17 cellular contexts compared by ENCODE assay signal in genomic region chr20:46023148-46023484, GRCh38. TPM values are rescaled to one million over a fixed set of nuclear protein-coding genes. Genes with fewer than 3 reads are reported as not detected.
DNase-seq lines count a peak whose midpoint lies in the region; ATAC-seq and TF ChIP-seq lines count a peak whose summit lies in the region.
"Had no signal": no experiment of that assay in that cellular context is flagged by ENCODE, and none has a peak within 500 bp of the region (broad histone marks: within the 10 kb centered on the region; RNA-seq: fewer than 3 reads in every experiment).

No MANE protein-coding gene starts in this region.

- H3K9me3 ChIP-seq in PC-9 (ENCODE audit: insufficient read depth, low read depth), result no peaks in the 10 kb centered on the region
- H3K9me3 ChIP-seq: ascending aorta, gastrocnemius medialis, SJSA1 had no signal

- H3K27ac ChIP-seq in PC-9, result no peak overlapping the region
- H3K27ac ChIP-seq: ascending aorta, coronary artery, epithelial cell of prostate, gastrocnemius medialis, SJSA1 had no signal

- H4K20me1 ChIP-seq in PC-9 (ENCODE audit: insufficient read depth), result peaks cover 24% of the 10 kb centered on the region

- peaks cover 17% of the 10 kb centered on the region for H3K4me1 Mint-ChIP-seq in activated naive CD8-positive, alpha-beta T cell (ENCODE audit: low read depth)
- peaks cover 10% of the 10 kb centered on the region for H3K4me1 Mint-ChIP-seq in activated naive CD8-positive, alpha-beta T cell treated with anti-CD3 and anti-CD28 coated beads for 36 hours
- H3K4me1 Mint-ChIP-seq in endothelial cell (ENCODE audit: unreplicated experiment), result peaks cover 9% of the 10 kb centered on the region
- peaks cover 6% of the 10 kb centered on the region for H3K4me1 Mint-ChIP-seq in type B pancreatic cell (ENCODE audit: unreplicated experiment)

- no peaks in the 10 kb centered on the region for H3K4me1 ChIP-seq in PC-9 (replicated peaks; ENCODE audit: insufficient read depth)
- H3K4me1 ChIP-seq: SJSA1 had no signal

- H3K27me3 ChIP-seq in PC-9 (ENCODE audit: insufficient read depth, low read depth), result no peaks in the 10 kb centered on the region

- intact Hi-C loops in PC-9 (cut with micrococcal nuclease; ENCODE audit: unreplicated experiment), result loop anchor here (1.0 to 5.0 kb wide), 3 partner anchors 64 to 415 kb away; partner anchors contain the start of gene NCOA5

- no peaks in the 10 kb centered on the region for H3K79me2 ChIP-seq in PC-9 (ENCODE audit: low read depth)

- H3K36me3 ChIP-seq in PC-9 (ENCODE audit: low read depth), result no peaks in the 10 kb centered on the region
- H3K36me3 ChIP-seq: ascending aorta, gastrocnemius medialis, SJSA1 had no signal

- H3K4me3 Mint-ChIP-seq in activated naive CD8-positive, alpha-beta T cell, result peak overlapping the region; percentile 27
- H3K4me3 Mint-ChIP-seq in activated naive CD8-positive, alpha-beta T cell treated with anti-CD3 and anti-CD28 coated beads for 36 hours, result no peak overlapping the region
- peak overlapping the region; percentile 8 for H3K4me3 Mint-ChIP-seq in endothelial cell (ENCODE audit: unreplicated experiment)
- peak overlapping the region; percentile 70 for H3K4me3 Mint-ChIP-seq in type B pancreatic cell

- DNase-seq in activated naive CD8-positive, alpha-beta T cell treated with anti-CD3 and anti-CD28 coated beads for 36 hours, result no peak
- DNase-seq in PC-9 (no peak), endothelial cell (ENCODE audit: low spot score) (no peak), type B pancreatic cell (ENCODE audit: extremely low spot score, unreplicated experiment) (no peak), foreskin melanocyte (no peak), dedifferentiated amniotic fluid mesenchymal stem cell (ENCODE audit: extremely low spot score) (no peak)
- DNase-seq: gastrocnemius medialis, NCI-H2029 had no signal

- no peak overlapping the region for H2AFZ ChIP-seq in PC-9

- CTCF ChIA-PET in PC-9 (lab: Charles Lee), result interaction anchor here (0.6 to 1.2 kb wide), 9 partner anchors 8 to 1471 kb away, joined by 3 to 12 read pairs (median 7); no protein-coding TSS in a partner anchor

- peaks cover 48% of the 10 kb centered on the region for H3K27me3 Mint-ChIP-seq in activated naive CD8-positive, alpha-beta T cell
- peaks cover 67% of the 10 kb centered on the region for H3K27me3 Mint-ChIP-seq in activated naive CD8-positive, alpha-beta T cell treated with anti-CD3 and anti-CD28 coated beads for 36 hours
- H3K27me3 Mint-ChIP-seq in endothelial cell (ENCODE audit: unreplicated experiment) (peaks cover 17% of the 10 kb centered on the region), type B pancreatic cell (peaks cover 78% of the 10 kb centered on the region)

- no peak for ATAC-seq in HG03457 (IDR thresholded peaks at IDR 0.05; ENCODE audit: unreplicated experiment)

- BruUV-seq in PC-9 (replicated peaks; lab: Mats Ljungman, UMichigan), result no TSS peak

- H3K9me2 ChIP-seq in PC-9 (ENCODE audit: insufficient read depth), result no peaks in the 10 kb centered on the region

- H3K9me3 Mint-ChIP-seq in activated naive CD8-positive, alpha-beta T cell (ENCODE audit: low read depth), result no peaks in the 10 kb centered on the region
- H3K9me3 Mint-ChIP-seq in activated naive CD8-positive, alpha-beta T cell treated with anti-CD3 and anti-CD28 coated beads for 36 hours, result no peaks in the 10 kb centered on the region
- H3K9me3 Mint-ChIP-seq in endothelial cell (ENCODE audit: unreplicated experiment) (no peaks in the 10 kb centered on the region), type B pancreatic cell (no peaks in the 10 kb centered on the region)
- H3K9me3 Mint-ChIP-seq: activated CD4-positive, alpha-beta memory T cell treated with anti-CD3 and anti-CD28 coated beads for 36 hours; stimulated activated naive CD8-positive, alpha-beta T cell treated with anti-CD3 and anti-CD28 coated beads, Interleukin-15, amount 100 ng/mL, for 72 hours had no signal

- TF ChIP-seq CTCF in PC-9 (conservative IDR thresholded peaks at IDR 0.05) (no peak; the same call in 1 of the 2 replicates), endothelial cell (IDR thresholded peaks at IDR 0.05; ENCODE audit: unreplicated experiment) (no peak), type B pancreatic cell (conservative IDR thresholded peaks at IDR 0.05) (peak; percentile 3)

- POLR2A ChIA-PET in PC-9 (lab: Charles Lee; ENCODE audit: unreplicated experiment), result no interaction called here

- H3K36me3 Mint-ChIP-seq in activated naive CD8-positive, alpha-beta T cell, result no peaks in the 10 kb centered on the region
- no peaks in the 10 kb centered on the region for H3K36me3 Mint-ChIP-seq in activated naive CD8-positive, alpha-beta T cell treated with anti-CD3 and anti-CD28 coated beads for 36 hours
- H3K36me3 Mint-ChIP-seq in endothelial cell (ENCODE audit: low read depth, unreplicated experiment) (no peaks in the 10 kb centered on the region), type B pancreatic cell (no peaks in the 10 kb centered on the region)
- H3K36me3 Mint-ChIP-seq: activated CD4-positive, alpha-beta memory T cell treated with anti-CD3 and anti-CD28 coated beads for 36 hours had no signal

- no peaks in the 10 kb centered on the region; the same call in 1 of the 2 replicates for H3F3A ChIP-seq in PC-9 (ENCODE audit: insufficient read depth, low read depth)

- H3K4me3 ChIP-seq in PC-9, result peak overlapping the region; percentile 60; the same call in 1 of the 2 replicates
- H3K4me3 ChIP-seq: SJSA1 had no signal

- peak overlapping the region; percentile 80; the same call in 1 of the 2 replicates for H3K4me2 ChIP-seq in PC-9

- H3K27ac Mint-ChIP-seq in activated naive CD8-positive, alpha-beta T cell, result no peak overlapping the region
- no peak overlapping the region for H3K27ac Mint-ChIP-seq in activated naive CD8-positive, alpha-beta T cell treated with anti-CD3 and anti-CD28 coated beads for 36 hours
- H3K27ac Mint-ChIP-seq in endothelial cell (ENCODE audit: unreplicated experiment) (no peak overlapping the region), type B pancreatic cell (no peak overlapping the region)
- H3K27ac Mint-ChIP-seq: activated CD4-positive, alpha-beta memory T cell treated with anti-CD3 and anti-CD28 coated beads for 36 hours; stimulated activated naive CD8-positive, alpha-beta T cell treated with anti-CD3 and anti-CD28 coated beads, Interleukin-15, amount 100 ng/mL, for 72 hours had no signal

RNA-seq across cellular contexts. Expression of gene SLC12A5, which starts 5.9 kb away (rescaled TPM):
- total RNA-seq in activated naive CD8-positive, alpha-beta T cell treated with anti-CD3 and anti-CD28 coated beads for 36 hours, result under 1 TPM; 0.26 to 0.52 TPM
- total RNA-seq in PC-9 (2021) (6.0 and 8.7 TPM in 2 replicates), endothelial cell (ENCODE audit: unreplicated experiment) (8.8 TPM), type B pancreatic cell (ENCODE audit: low replicate concordance) (3.1 and 5.1 TPM in 2 replicates)
- total RNA-seq: ascending aorta, gastrocnemius medialis, lower leg skin, SJSA1 had no signal

RNA-seq across cellular contexts. Expression of gene MMP9, which starts 14.4 kb away (rescaled TPM):
- total RNA-seq in activated naive CD8-positive, alpha-beta T cell treated with anti-CD3 and anti-CD28 coated beads for 36 hours, result under 1 TPM in 1 of 2 experiments, not detected in 1; 0.08 TPM
- total RNA-seq in PC-9 (2021) (not detected in 2 replicates), endothelial cell (ENCODE audit: unreplicated experiment) (9.7 TPM), type B pancreatic cell (ENCODE audit: low replicate concordance) (0.53 TPM in 1 of 2 replicates, not detected in the other)
- total RNA-seq: ascending aorta, SJSA1 had no signal

RNA-seq across cellular contexts. Expression of gene ZNF335, which starts 51.1 kb away (rescaled TPM):
- 10 to 100 TPM; 28.0 to 29.0 TPM for total RNA-seq in activated naive CD8-positive, alpha-beta T cell treated with anti-CD3 and anti-CD28 coated beads for 36 hours
- total RNA-seq in PC-9 (2021) (14.1 and 16.3 TPM in 2 replicates), endothelial cell (ENCODE audit: unreplicated experiment) (22.9 TPM), type B pancreatic cell (ENCODE audit: low replicate concordance) (19.9 and 23.6 TPM in 2 replicates)
